In the genomic region with DNA sequence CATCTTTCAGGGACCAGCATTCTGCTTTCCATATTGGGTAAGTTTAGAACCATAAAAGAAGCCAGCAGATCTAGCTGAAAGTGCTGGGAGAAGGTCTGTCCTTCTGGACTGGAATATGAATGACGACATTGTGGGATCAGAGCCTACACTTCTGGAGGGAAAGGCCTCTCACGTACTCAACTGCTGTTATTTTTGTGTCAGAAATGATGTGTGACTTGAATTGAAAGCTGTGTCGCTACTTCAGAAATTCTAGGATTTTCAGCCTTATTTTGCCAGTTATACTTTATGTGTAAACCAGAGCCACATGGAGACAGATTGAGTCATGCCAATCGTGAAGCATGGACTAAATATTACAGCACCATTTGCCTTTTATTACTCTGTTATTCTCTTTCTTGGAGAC, we compare ENCODE assay signal across 11 cellular contexts.
"Had no signal": no experiment of that assay in that cellular context is flagged by ENCODE, and none has a peak within 500 bp of the region (broad histone marks: within the 10 kb centered on the region; RNA-seq: fewer than 3 reads in every experiment).

No MANE protein-coding gene starts in this region.

- H3K4me1 ChIP-seq: esophagus muscularis mucosa had no signal

- H3K4me3 ChIP-seq: esophagus muscularis mucosa, heart right ventricle had no signal

- H3K27me3 ChIP-seq: esophagus muscularis mucosa, heart right ventricle had no signal

- H3K27ac ChIP-seq: esophagus muscularis mucosa, heart right ventricle had no signal

- H3K9me3 ChIP-seq: esophagus muscularis mucosa, heart right ventricle had no signal

- DNase-seq: activated CD4-positive, alpha-beta T cell treated with anti-CD3 and anti-CD28 coated beads for 1 hour; activated CD4-positive, alpha-beta T cell treated with anti-CD3 and anti-CD28 coated beads, Interleukin-2, amount 50 U/mL, for 48 hours; activated effector memory CD4-positive, alpha-beta T cell treated with anti-CD3 and anti-CD28 coated beads, Interleukin-2, amount 50 U/mL, for 16 hours; activated T-cell treated with anti-CD3 and anti-CD28 coated beads, Interleukin-2, amount 50 U/mL, for 4 hours; foreskin melanocyte; heart right ventricle; retina; substantia nigra; SW 1271 had no signal

- ATAC-seq: activated T-cell treated with anti-CD3 and anti-CD28 coated beads, Interleukin-2, amount 50 U/mL, for 4 hours; stimulated activated effector memory CD8-positive, alpha-beta T cell treated with anti-CD3 and anti-CD28 coated beads, Interleukin-12 subunit alpha, Interleukin-12 subunit beta, amount 100 ng/mL, for 72 hours had no signal
